ENCODE assay signal across 17 cellular contexts in genomic region chr10:3339121-3339520, GRCh38.
DNase-seq lines count a peak whose midpoint lies in the region; ATAC-seq and TF ChIP-seq lines count a peak whose summit lies in the region.
"Had no signal": no experiment of that assay in that cellular context is flagged by ENCODE, and none has a peak within 500 bp of the region (broad histone marks: within the 10 kb centered on the region; RNA-seq: fewer than 3 reads in every experiment).

No MANE protein-coding gene starts in this region.

- H2AFZ ChIP-seq in GM23338 (0 out of 2 replicates have a peak overlapping the region, but pooled peaks have one; percentile 18), neural progenitor cell (replicated peaks) (no peak overlapping the region)

- no peaks in the 10 kb centered on the region for H3K79me2 ChIP-seq in GM23338 (replicated peaks; ENCODE audit: insufficient read depth)
- H3K79me2 ChIP-seq in neural progenitor cell (ENCODE audit: low read depth), result no peaks in the 10 kb centered on the region

- no peaks in the 10 kb centered on the region for H3K9me2 ChIP-seq in GM23338 (ENCODE audit: insufficient read depth)

- peaks cover 8% of the 10 kb centered on the region; the same call in 1 of the 3 replicates for H3K4me1 Mint-ChIP-seq in GM23338
- H3K4me1 Mint-ChIP-seq in neural progenitor cell, result peaks cover 15% of the 10 kb centered on the region

- H3K9me3 Mint-ChIP-seq in GM23338 (no peaks in the 10 kb centered on the region), neural progenitor cell (no peaks in the 10 kb centered on the region)
- H3K9me3 Mint-ChIP-seq: CD4-positive, alpha-beta T cell had no signal

- TF ChIP-seq CTCF in GM23338 (conservative IDR thresholded peaks at IDR 0.05; ENCODE audit: low read depth in 2 of 2), result no peak
- TF ChIP-seq CTCF in spleen (IDR thresholded peaks at IDR 0.05 in 8 of 11, conservative IDR thresholded peaks at IDR 0.05 in 3 of 11), result no peak
- no peak for TF ChIP-seq CTCF in neural progenitor cell (IDR thresholded peaks at IDR 0.05)

- no peak overlapping the region for H3K27ac Mint-ChIP-seq in GM23338
- no peak overlapping the region for H3K27ac Mint-ChIP-seq in neural progenitor cell
- H3K27ac Mint-ChIP-seq: CD4-positive, alpha-beta T cell had no signal

- ATAC-seq in GM23338 (no peak), GM18861 (IDR thresholded peaks at IDR 0.05; ENCODE audit: unreplicated experiment) (no peak)
- ATAC-seq: K562 had no signal

- H4K20me1 ChIP-seq in GM23338 (replicated peaks; ENCODE audit: insufficient read depth) (no peaks in the 10 kb centered on the region), neural progenitor cell (ENCODE audit: low read depth) (no peaks in the 10 kb centered on the region)

- no peaks in the 10 kb centered on the region for H3K36me3 Mint-ChIP-seq in GM23338 (ENCODE audit: low read depth)
- H3K36me3 Mint-ChIP-seq in neural progenitor cell, result no peaks in the 10 kb centered on the region

- H3K27ac ChIP-seq in GM23338 (ENCODE audit: low read depth) (no peak overlapping the region), SJSA1 (peak overlapping the region; percentile 84), spleen (no peak overlapping the region), neural progenitor cell (no peak overlapping the region)
- H3K27ac ChIP-seq: 22Rv1, A549, C4-2B, HL-60 had no signal

- H3K4me1 ChIP-seq in GM23338 (ENCODE audit: insufficient read depth), result no peaks in the 10 kb centered on the region
- H3K4me1 ChIP-seq in SJSA1 (replicated peaks), result peaks cover 53% of the 10 kb centered on the region
- H3K4me1 ChIP-seq in spleen, result no peaks in the 10 kb centered on the region
- H3K4me1 ChIP-seq in neural progenitor cell, result peaks cover 18% of the 10 kb centered on the region
- H3K4me1 ChIP-seq: HAP-1 had no signal

- no peak overlapping the region for H3K9ac ChIP-seq in neural progenitor cell

- H3K27me3 ChIP-seq in GM23338 (ENCODE audit: insufficient read depth), result no peaks in the 10 kb centered on the region
- no peaks in the 10 kb centered on the region for H3K27me3 ChIP-seq in SJSA1 (replicated peaks)
- no peaks in the 10 kb centered on the region for H3K27me3 ChIP-seq in spleen (replicated peaks in 1 of 7)
- no peaks in the 10 kb centered on the region for H3K27me3 ChIP-seq in neural progenitor cell

- WGBS in spleen, 5 donors, result 74 to 93% (median 79%) methylated on average over 4 to 7 of the region's 7 CpGs

- H3K9me3 ChIP-seq in SJSA1 (replicated peaks) (no peaks in the 10 kb centered on the region), spleen (no peaks in the 10 kb centered on the region), neural progenitor cell (ENCODE audit: low read depth) (no peaks in the 10 kb centered on the region)
- H3K9me3 ChIP-seq: A549, HAP-1 had no signal

- TF ChIP-seq POLR2A in spleen (IDR thresholded peaks at IDR 0.05), result no peak

- no peak for DNase-seq in GM23338 (ENCODE audit: low spot score)
- peak; percentile 83 to 86 for DNase-seq in SJSA1 (ENCODE audit: low read depth in 1 of 2, low spot score in 2 of 2)
- peak; percentile 9 for DNase-seq in left kidney (ENCODE audit: low read depth, low spot score)
- peak; percentile 20 for DNase-seq in spleen
- DNase-seq in neural progenitor cell (ENCODE audit: low spot score), result no peak
- no peak for DNase-seq in hypothalamus (lab: John Stamatoyannopoulos, UW)
- DNase-seq: AML-193; CD4-positive, alpha-beta T cell; DMS79 treated with DMSO at 0.1 percent for 48 hours; GF-D8 had no signal

- H3K36me3 ChIP-seq in GM23338 (ENCODE audit: insufficient read depth) (no peaks in the 10 kb centered on the region), SJSA1 (no peaks in the 10 kb centered on the region), spleen (no peaks in the 10 kb centered on the region), neural progenitor cell (no peaks in the 10 kb centered on the region)
- H3K36me3 ChIP-seq: HAP-1 had no signal

- H3K4me3 ChIP-seq in GM23338, result no peak overlapping the region
- no peak overlapping the region for H3K4me3 ChIP-seq in SJSA1
- no peak overlapping the region for H3K4me3 ChIP-seq in spleen
- H3K4me3 ChIP-seq in neural progenitor cell, result no peak overlapping the region
- H3K4me3 ChIP-seq: A549, HAP-1, K562 had no signal

- H3K4me2 ChIP-seq in GM23338 (no peak overlapping the region), neural progenitor cell (no peak overlapping the region)
- H3K4me2 ChIP-seq: A549 had no signal

- H3K27me3 Mint-ChIP-seq in GM23338 (ENCODE audit: insufficient read depth, low read depth, poor library complexity), result peaks cover 2% of the 10 kb centered on the region
- H3K27me3 Mint-ChIP-seq in neural progenitor cell (ENCODE audit: insufficient read depth, low read depth), result no peaks in the 10 kb centered on the region
- H3K27me3 Mint-ChIP-seq: CD4-positive, alpha-beta T cell had no signal

- H3K4me3 Mint-ChIP-seq in GM23338, result no peak overlapping the region
- no peak overlapping the region for H3K4me3 Mint-ChIP-seq in neural progenitor cell
- H3K4me3 Mint-ChIP-seq: CD4-positive, alpha-beta T cell had no signal

- H3F3A ChIP-seq in GM23338 (replicated peaks; ENCODE audit: low read depth) (no peaks in the 10 kb centered on the region), neural progenitor cell (ENCODE audit: low read depth) (no peaks in the 10 kb centered on the region)

- intact Hi-C loops in spleen (cut with DNase I; ENCODE audit: low total_unique reads), result no loop called here

TF ChIP-seq in GM23338, 12 proteins besides CTCF, POLR2A, EP300 and RAD21:
- TF ChIP-seq CREB1 (CRISPR knock-in tag; IDR thresholded peaks at IDR 0.05; ENCODE audit: low read depth) (no peak), NANOG (IDR thresholded peaks at IDR 0.05; ENCODE audit: borderline replicate concordance) (no peak)

Comparison
In these comparisons a context has a peak if more than half of its experiments do, and no peak if none do; other contexts are left out.
1. DNase-seq: peak in SJSA1 (2 of 2), left kidney (single experiment) and spleen (single experiment); none in GM23338 (single experiment), neural progenitor cell (single experiment) and hypothalamus (0 of 51).